In genomic region chr2:96509114-96509846, GRCh38 we compare ENCODE assay signal across 8 cellular contexts. TPM values are rescaled to one million over a fixed set of nuclear protein-coding genes. Genes with fewer than 3 reads are reported as not detected.
DNase-seq lines count a peak whose midpoint lies in the region; ATAC-seq and TF ChIP-seq lines count a peak whose summit lies in the region.

No MANE protein-coding gene starts in this region.

- peak overlapping the region; percentile 58 for H3K9ac ChIP-seq in MM.1S (ENCODE audit: low read length)

- H3F3A ChIP-seq in MM.1S (ENCODE audit: insufficient read depth, low read length), result no peaks in the 10 kb centered on the region

- H3K4me3 ChIP-seq in MM.1S (ENCODE audit: low read length), result peak overlapping the region; percentile 47
- no peak overlapping the region for H3K4me3 ChIP-seq in heart right ventricle

- DNase-seq in DMS79 (lab: John Stamatoyannopoulos, UW) (peak; percentile 75), MM.1S (peak; percentile 96), SK-MEL-5 (ENCODE audit: low read depth, low spot score) (peak; percentile 79), heart right ventricle (peak; percentile 88 to 90), pons (ENCODE audit: low spot score) (peak; percentile 78)
- DNase-seq in activated naive CD8-positive, alpha-beta T cell treated with anti-CD3 and anti-CD28 coated beads, Interleukin-2, amount 50 U/mL, for 16 hours (ENCODE audit: low read depth, low spot score), result peak; percentile 37

- no peaks in the 10 kb centered on the region for H3K9me3 ChIP-seq in MM.1S (replicated peaks; ENCODE audit: insufficient read depth, low read length)
- no peaks in the 10 kb centered on the region for H3K9me3 ChIP-seq in heart right ventricle

- H3K79me2 ChIP-seq in MM.1S (ENCODE audit: low read length), result no peaks in the 10 kb centered on the region

- intact Hi-C loops in heart right ventricle (cut with DNase I), result loop anchor here in 9 of 10 donors (1.0 to 10.0 kb wide), 14 partner anchors 37 to 374 kb away; partner anchors contain the start of genes SNRNP200 (in 6 of the 9), ASTL (in 3 of the 9) and DUSP2 (in 1 of the 9)

- in situ Hi-C loops in SK-MEL-5 (cut with HindIII; ENCODE audit: low pct_unique_long_range_greater_than_20kb, low sequenced_read_pairs), result no loop called here

- H3K27me3 ChIP-seq in MM.1S (replicated peaks; ENCODE audit: insufficient read depth, low read length), result no peaks in the 10 kb centered on the region
- no peaks in the 10 kb centered on the region for H3K27me3 ChIP-seq in heart right ventricle

- H3K36me3 ChIP-seq in MM.1S (replicated peaks; ENCODE audit: insufficient read depth, low read length) (no peaks in the 10 kb centered on the region), heart right ventricle (no peaks in the 10 kb centered on the region)

- H3K4me2 ChIP-seq in MM.1S (ENCODE audit: low read depth, low read length), result peak overlapping the region; percentile 43

- H3K9me2 ChIP-seq in MM.1S (replicated peaks; ENCODE audit: insufficient read depth, low read length), result no peaks in the 10 kb centered on the region

- H4K20me1 ChIP-seq in MM.1S (ENCODE audit: insufficient read depth, low read length), result no peaks in the 10 kb centered on the region

- 24 to 25% methylated on average over 31 to 32 of the region's 32 CpGs for WGBS in heart right ventricle, 2 donors

- H3K27ac ChIP-seq in MM.1S (ENCODE audit: low read length) (peak overlapping the region; percentile 39; the same call in 1 of the 2 replicates), heart right ventricle (peak overlapping the region in 1 of 10 donors; percentile 5)

- TF ChIP-seq CTCF in MM.1S (IDR thresholded peaks at IDR 0.05; ENCODE audit: low read length) (peak; percentile 95), heart right ventricle (IDR thresholded peaks at IDR 0.05) (peak; percentile 95 to 100 (median 98))

- peaks cover 16% of the 10 kb centered on the region; the same call in 1 of the 2 replicates for H3K4me1 ChIP-seq in MM.1S (ENCODE audit: low read length)
- peaks cover 5 to 29% (median 15%) of the 10 kb centered on the region in 9 donors for H3K4me1 ChIP-seq in heart right ventricle

- ATAC-seq in GM21737 (IDR thresholded peaks at IDR 0.05; ENCODE audit: unreplicated experiment), result peak; percentile 52
- peak; percentile 88 to 94 (median 92) for ATAC-seq in heart right ventricle
- ATAC-seq in HG03342 (IDR thresholded peaks at IDR 0.05; ENCODE audit: unreplicated experiment), result no peak

- H2AFZ ChIP-seq in MM.1S (ENCODE audit: low read length), result peak overlapping the region; percentile 50

RNA-seq across cellular contexts. Expression of gene NEURL3, which starts 4.1 kb away (rescaled TPM):
- total RNA-seq in SK-MEL-5 (2014; rRNA removed; shearing (Covaris generic)), result not detected in 2 replicates
- not detected in 2 replicates for polyA plus RNA-seq in SK-MEL-5 (2015; cell fraction: cytosol; rRNA removed)
- 0.38 TPM in 1 of 2 replicates, not detected in the other for polyA plus RNA-seq in SK-MEL-5 (2015; cell fraction: nucleus; rRNA removed)
- under 1 TPM in 2 of 10 donors, not detected in 8; 0.37 to 0.67 TPM for total RNA-seq in heart right ventricle
- polyA plus RNA-seq in heart right ventricle, result under 1 TPM; 0.06 to 0.22 TPM

RNA-seq across cellular contexts. Expression of gene ARID5A, which starts 27.3 kb away (rescaled TPM):
- 3.6 TPM in 2 replicates for total RNA-seq in SK-MEL-5 (2014; rRNA removed; shearing (Covaris generic))
- polyA plus RNA-seq in SK-MEL-5 (2015; cell fraction: cytosol; rRNA removed), result 8.7 and 9.0 TPM in 2 replicates
- polyA plus RNA-seq in SK-MEL-5 (2015; cell fraction: nucleus; rRNA removed), result 10.8 and 12.1 TPM in 2 replicates
- total RNA-seq in heart right ventricle, result 100 to 1,000 TPM in 1 of 10 donors, 10 to 100 TPM in 9; 12.0 to 121 (median 43.5) TPM
- polyA plus RNA-seq in heart right ventricle, result 10 to 100 TPM; 35.0 to 42.9 TPM

Comparison
In these comparisons a context has a peak if more than half of its experiments do, and no peak if none do; other contexts are left out.
1. DNase-seq: peak in every context shown above with its lines; median percentile 96 in MM.1S; 89 in heart right ventricle; 79 in SK-MEL-5; 78 in pons; 75 in DMS79; 37 in activated naive CD8-positive, alpha-beta T cell treated with anti-CD3 and anti-CD28 coated beads, Interleukin-2, amount 50 U/mL, for 16 hours.